In the genomic region with DNA sequence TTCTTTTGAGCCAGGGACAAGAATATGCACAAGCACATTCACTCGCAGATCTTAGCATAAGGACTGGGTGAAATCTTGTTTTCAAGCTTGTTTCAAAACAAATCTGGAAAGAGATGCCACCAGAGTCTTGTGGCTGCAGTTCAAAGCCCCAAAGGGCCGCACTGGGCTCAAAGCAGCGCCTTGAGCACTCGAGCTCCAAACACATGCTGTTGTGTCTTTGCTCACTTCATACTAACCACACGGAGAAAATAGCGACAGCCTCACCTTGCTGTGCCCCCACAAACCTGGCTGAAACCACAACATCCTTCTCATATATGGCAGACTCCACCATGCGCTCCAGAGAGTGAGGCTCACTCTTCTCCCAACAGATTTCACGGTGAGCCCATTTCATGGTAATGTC, we compare ENCODE assay signal across 18 cellular contexts. TPM values are rescaled to one million over a fixed set of nuclear protein-coding genes. Genes with fewer than 3 reads are reported as not detected.
A peak's percentile ranks its signal among the peaks of the same experiment; 100 is the strongest.
DNase-seq lines count a peak whose midpoint lies in the region.
"Had no signal": no experiment of that assay in that cellular context is flagged by ENCODE, and none has a peak within 500 bp of the region (broad histone marks: within the 10 kb centered on the region; RNA-seq: fewer than 3 reads in every experiment).

No MANE protein-coding gene starts in this region.

- peak overlapping the region; percentile 45 for H3K27ac Mint-ChIP-seq in T-helper 2 cell treated with Interferon-gamma antibody and Interleukin-4, amounts not matched to agents 5 μg/mL and 100 μg/mL, for 36 hours
- peak overlapping the region; percentile 68 for H3K27ac Mint-ChIP-seq in activated T-helper 2 cell treated with anti-CD3 and anti-CD28 coated beads, Interferon-gamma antibody, Interleukin-2, Interleukin-4, amounts not matched to agents 10 μg/mL and 5 μg/mL and 100 μg/mL, durations not matched to agents 14 hours and 24 hours and 36 hours

- H3K4me3 Mint-ChIP-seq in T-helper 2 cell treated with Interferon-gamma antibody and Interleukin-4, amounts not matched to agents 5 μg/mL and 100 μg/mL, for 36 hours, result peak overlapping the region; percentile 54
- peak overlapping the region; percentile 20 for H3K4me3 Mint-ChIP-seq in activated T-helper 2 cell treated with anti-CD3 and anti-CD28 coated beads, Interferon-gamma antibody, Interleukin-2, Interleukin-4, amounts not matched to agents 10 μg/mL and 5 μg/mL and 100 μg/mL, durations not matched to agents 14 hours and 24 hours and 36 hours (ENCODE audit: low read depth)

- peaks cover 11% of the 10 kb centered on the region for H3K36me3 Mint-ChIP-seq in T-helper 2 cell treated with Interferon-gamma antibody and Interleukin-4, amounts not matched to agents 5 μg/mL and 100 μg/mL, for 36 hours (ENCODE audit: low read depth)
- peaks cover 12% of the 10 kb centered on the region for H3K36me3 Mint-ChIP-seq in activated T-helper 2 cell treated with anti-CD3 and anti-CD28 coated beads, Interferon-gamma antibody, Interleukin-2, Interleukin-4, amounts not matched to agents 10 μg/mL and 5 μg/mL and 100 μg/mL, durations not matched to agents 14 hours and 24 hours and 36 hours (ENCODE audit: low read depth)

- H3K4me1 Mint-ChIP-seq in T-helper 2 cell treated with Interferon-gamma antibody and Interleukin-4, amounts not matched to agents 5 μg/mL and 100 μg/mL, for 36 hours (ENCODE audit: low read depth), result peaks cover 76% of the 10 kb centered on the region
- H3K4me1 Mint-ChIP-seq in activated T-helper 2 cell treated with anti-CD3 and anti-CD28 coated beads, Interferon-gamma antibody, Interleukin-2, Interleukin-4, amounts not matched to agents 10 μg/mL and 5 μg/mL and 100 μg/mL, durations not matched to agents 14 hours and 24 hours and 36 hours (ENCODE audit: low read depth), result peaks cover 76% of the 10 kb centered on the region

- peak; percentile 51 for DNase-seq in activated CD4-positive, alpha-beta T cell treated with anti-CD3 and anti-CD28 coated beads for 48 hours
- DNase-seq in activated CD4-positive, alpha-beta T cell treated with anti-CD3 and anti-CD28 coated beads, Interleukin-2, amount 50 U/mL, for 4 hours, result no peak
- no peak for DNase-seq in T-helper 2 cell treated with Interferon-gamma antibody and Interleukin-4, amounts not matched to agents 5 μg/mL and 100 μg/mL, for 36 hours (ENCODE audit: low spot score)
- DNase-seq in activated T-helper 2 cell treated with anti-CD3 and anti-CD28 coated beads, Interferon-gamma antibody, Interleukin-2, Interleukin-4, amounts not matched to agents 10 μg/mL and 5 μg/mL and 100 μg/mL, durations not matched to agents 14 hours and 24 hours and 36 hours (ENCODE audit: low spot score), result no peak
- peak; percentile 59 for DNase-seq in stimulated activated CD8-positive, alpha-beta memory T cell treated with anti-CD3 and anti-CD28 coated beads, Interleukin-4, amount 100 ng/mL, for 48 hours
- DNase-seq in posterior vena cava (ENCODE audit: low spot score) (no peak), Ammon's horn (ENCODE audit: low spot score) (no peak), caudate nucleus (lab: John Stamatoyannopoulos, UW) (no peak)
- DNase-seq: 8988T; activated CD4-positive, CD25-positive, alpha-beta regulatory T cell treated with anti-CD3 and anti-CD28 coated beads, Interleukin-2, amount 50 U/mL, for 72 hours; MV-4-11; NCI-H2029 treated with DMSO at 0.1 percent for 48 hours; NCI-H524; SIG-M5; sigmoid colon; stimulated activated CD4-positive, alpha-beta T cell treated with anti-CD3 and anti-CD28 coated beads, Interleukin-4, amount 100 ng/mL, for 1 hour had no signal

- H3K27me3 Mint-ChIP-seq in T-helper 2 cell treated with Interferon-gamma antibody and Interleukin-4, amounts not matched to agents 5 μg/mL and 100 μg/mL, for 36 hours (ENCODE audit: low read depth), result no peaks in the 10 kb centered on the region
- no peaks in the 10 kb centered on the region for H3K27me3 Mint-ChIP-seq in activated T-helper 2 cell treated with anti-CD3 and anti-CD28 coated beads, Interferon-gamma antibody, Interleukin-2, Interleukin-4, amounts not matched to agents 10 μg/mL and 5 μg/mL and 100 μg/mL, durations not matched to agents 14 hours and 24 hours and 36 hours (ENCODE audit: low read depth)

- H3K9me3 Mint-ChIP-seq in T-helper 2 cell treated with Interferon-gamma antibody and Interleukin-4, amounts not matched to agents 5 μg/mL and 100 μg/mL, for 36 hours, result no peaks in the 10 kb centered on the region
- H3K9me3 Mint-ChIP-seq in activated T-helper 2 cell treated with anti-CD3 and anti-CD28 coated beads, Interferon-gamma antibody, Interleukin-2, Interleukin-4, amounts not matched to agents 10 μg/mL and 5 μg/mL and 100 μg/mL, durations not matched to agents 14 hours and 24 hours and 36 hours, result peaks cover 5% of the 10 kb centered on the region

- intact Hi-C loops in activated T-helper 2 cell treated with anti-CD3 and anti-CD28 coated beads, Interferon-gamma antibody, Interleukin-2, Interleukin-4, amounts not matched to agents 10 μg/mL and 5 μg/mL and 100 μg/mL, durations not matched to agents 14 hours and 24 hours and 36 hours (cut with micrococcal nuclease), result no loop called here
- intact Hi-C loops in posterior vena cava (cut with DNase I), result no loop called here

- no peak overlapping the region for H3K27ac ChIP-seq in caudate nucleus (ENCODE audit: low read depth, low read length)
- H3K27ac ChIP-seq: BLaER1, sigmoid colon, thoracic aorta had no signal

RNA-seq across cellular contexts. Expression of a gene that starts 34.1 kb away (rescaled TPM):
- 60.9 and 66.9 TPM in 2 replicates for total RNA-seq in activated T-helper 2 cell treated with anti-CD3 and anti-CD28 coated beads, Interferon-gamma antibody, Interleukin-2, Interleukin-4, amounts not matched to agents 10 μg/mL and 5 μg/mL and 100 μg/mL, durations not matched to agents 14 hours and 24 hours and 36 hours
- 1 to 10 TPM; 4.2 to 5.3 TPM for total RNA-seq in posterior vena cava

Comparison
In these comparisons a context has a peak if more than half of its experiments do, and no peak if none do; other contexts are left out.
1. DNase-seq: peak in activated CD4-positive, alpha-beta T cell treated with anti-CD3 and anti-CD28 coated beads for 48 hours (single experiment) and stimulated activated CD8-positive, alpha-beta memory T cell treated with anti-CD3 and anti-CD28 coated beads, Interleukin-4, amount 100 ng/mL, for 48 hours (single experiment); none in activated CD4-positive, alpha-beta T cell treated with anti-CD3 and anti-CD28 coated beads, Interleukin-2, amount 50 U/mL, for 4 hours (0 of 2), T-helper 2 cell treated with Interferon-gamma antibody and Interleukin-4, amounts not matched to agents 5 μg/mL and 100 μg/mL, for 36 hours (single experiment), activated T-helper 2 cell treated with anti-CD3 and anti-CD28 coated beads, Interferon-gamma antibody, Interleukin-2, Interleukin-4, amounts not matched to agents 10 μg/mL and 5 μg/mL and 100 μg/mL, durations not matched to agents 14 hours and 24 hours and 36 hours (single experiment), posterior vena cava (single experiment), Ammon's horn (single experiment) and caudate nucleus (0 of 61).